In genomic region chr3:47315069-47315647, GRCh38 we compare ENCODE assay signal across 12 cellular contexts. TPM values are rescaled to one million over a fixed set of nuclear protein-coding genes. Genes with fewer than 3 reads are reported as not detected.
DNase-seq lines count a peak whose midpoint lies in the region; ATAC-seq and TF ChIP-seq lines count a peak whose summit lies in the region.
"Had no signal": no experiment of that assay in that cellular context is flagged by ENCODE, and none has a peak within 500 bp of the region (broad histone marks: within the 10 kb centered on the region; RNA-seq: fewer than 3 reads in every experiment).

No MANE protein-coding gene starts in this region.

- H3K4me3 Mint-ChIP-seq in activated T-cell treated with anti-CD3 and anti-CD28 coated beads, Interleukin-2, amount 50 U/mL, for 72 hours: no peak overlapping the region
- no peak overlapping the region for H3K4me3 Mint-ChIP-seq in activated T-cell treated with anti-CD3 and anti-CD28 coated beads, Interleukin-2, amount 50 U/mL, for 4 hours
- no peak overlapping the region for H3K4me3 Mint-ChIP-seq in activated T-helper 17 cell treated with anti-CD3 and anti-CD28 coated beads, Interleukin-2, amount 50 U/mL, for 72 hours
- H3K4me3 Mint-ChIP-seq: activated naive CD4-positive, alpha-beta T cell treated with anti-CD3 and anti-CD28 coated beads, Interleukin-2, amount 10 ng/mL, durations not matched to agents 7 days and 5 days; type B pancreatic cell had no signal

- no peak for TF ChIP-seq CTCF in left ventricle myocardium inferior (IDR thresholded peaks at IDR 0.05; ENCODE audit: borderline replicate concordance)

- H3K4me3 ChIP-seq in left ventricle myocardium inferior: no peak overlapping the region

- intact Hi-C loops in left ventricle myocardium inferior (cut with micrococcal nuclease): no loop called here

- peaks cover 43% of the 10 kb centered on the region for H3K4me1 ChIP-seq in left ventricle myocardium inferior

- no peak for ATAC-seq in activated T-cell treated with anti-CD3 and anti-CD28 coated beads, Interleukin-2, amount 50 U/mL, for 72 hours (replicated peaks in 1 of 2)
- ATAC-seq in activated T-cell treated with anti-CD3 and anti-CD28 coated beads, Interleukin-2, amount 50 U/mL, for 4 hours: no peak
- ATAC-seq in activated T-helper 17 cell treated with anti-CD3 and anti-CD28 coated beads, Interleukin-2, amount 50 U/mL, for 72 hours (replicated peaks): no peak
- ATAC-seq in GM21717 (IDR thresholded peaks at IDR 0.05; ENCODE audit: unreplicated experiment): no peak

- H3K27me3 ChIP-seq in left ventricle myocardium inferior (ENCODE audit: low read depth): no peaks in the 10 kb centered on the region

- no peaks in the 10 kb centered on the region for H3K27me3 Mint-ChIP-seq in activated T-cell treated with anti-CD3 and anti-CD28 coated beads, Interleukin-2, amount 50 U/mL, for 72 hours (ENCODE audit: low read depth)
- no peaks in the 10 kb centered on the region for H3K27me3 Mint-ChIP-seq in activated T-cell treated with anti-CD3 and anti-CD28 coated beads, Interleukin-2, amount 50 U/mL, for 4 hours (ENCODE audit: low read depth)
- no peaks in the 10 kb centered on the region for H3K27me3 Mint-ChIP-seq in activated T-helper 17 cell treated with anti-CD3 and anti-CD28 coated beads, Interleukin-2, amount 50 U/mL, for 72 hours
- H3K27me3 Mint-ChIP-seq: activated naive CD4-positive, alpha-beta T cell treated with anti-CD3 and anti-CD28 coated beads, Interleukin-2, amount 10 ng/mL, durations not matched to agents 7 days and 5 days; type B pancreatic cell had no signal

- peak overlapping the region; percentile 47 for H3K27ac ChIP-seq in left ventricle myocardium inferior (replicated peaks)

- H3K36me3 Mint-ChIP-seq in activated T-cell treated with anti-CD3 and anti-CD28 coated beads, Interleukin-2, amount 50 U/mL, for 72 hours (ENCODE audit: insufficient read depth in 2 of 2): no peaks in the 10 kb centered on the region
- peaks cover 10% of the 10 kb centered on the region for H3K36me3 Mint-ChIP-seq in activated T-cell treated with anti-CD3 and anti-CD28 coated beads, Interleukin-2, amount 50 U/mL, for 4 hours (ENCODE audit: insufficient read depth)
- peaks cover 30% of the 10 kb centered on the region for H3K36me3 Mint-ChIP-seq in activated T-helper 17 cell treated with anti-CD3 and anti-CD28 coated beads, Interleukin-2, amount 50 U/mL, for 72 hours (ENCODE audit: low read depth)

- no peaks in the 10 kb centered on the region for H3K9me3 ChIP-seq in left ventricle myocardium inferior (replicated peaks)

- H3K36me3 ChIP-seq in left ventricle myocardium inferior: peaks cover 6% of the 10 kb centered on the region

- H3K27ac Mint-ChIP-seq in activated T-cell treated with anti-CD3 and anti-CD28 coated beads, Interleukin-2, amount 50 U/mL, for 72 hours: peak overlapping the region; percentile 66
- H3K27ac Mint-ChIP-seq in activated T-helper 17 cell treated with anti-CD3 and anti-CD28 coated beads, Interleukin-2, amount 50 U/mL, for 72 hours: peak overlapping the region; percentile 62
- H3K27ac Mint-ChIP-seq: activated naive CD4-positive, alpha-beta T cell treated with anti-CD3 and anti-CD28 coated beads, Interleukin-2, amount 10 ng/mL, durations not matched to agents 7 days and 5 days; type B pancreatic cell had no signal

- DNase-seq in activated T-cell treated with anti-CD3 and anti-CD28 coated beads, Interleukin-2, amount 50 U/mL, for 72 hours: no peak
- DNase-seq in activated T-cell treated with anti-CD3 and anti-CD28 coated beads, Interleukin-2, amount 50 U/mL, for 4 hours: no peak
- DNase-seq in left ventricle myocardium inferior (peak; percentile 42), superior temporal gyrus (ENCODE audit: extremely low spot score) (peak; percentile 46), AML-193 (lab: John Stamatoyannopoulos, UW) (no peak)
- no peak for DNase-seq in activated CD4-positive, CD25-positive, alpha-beta regulatory T cell (lab: John Stamatoyannopoulos, UW)
- DNase-seq: activated CD4-positive, alpha-beta T cell treated with anti-CD3 and anti-CD28 coated beads, Interleukin-2, amount 50 U/mL, for 48 hours; activated naive CD4-positive, alpha-beta T cell treated with anti-CD3 and anti-CD28 coated beads, Interleukin-2, amount 10 ng/mL, durations not matched to agents 7 days and 5 days; NCI-H1105 treated with DMSO at 0.1 percent for 48 hours had no signal

- H3K9me3 Mint-ChIP-seq in activated T-cell treated with anti-CD3 and anti-CD28 coated beads, Interleukin-2, amount 50 U/mL, for 72 hours: no peaks in the 10 kb centered on the region
- no peaks in the 10 kb centered on the region for H3K9me3 Mint-ChIP-seq in activated T-cell treated with anti-CD3 and anti-CD28 coated beads, Interleukin-2, amount 50 U/mL, for 4 hours
- H3K9me3 Mint-ChIP-seq in activated T-helper 17 cell treated with anti-CD3 and anti-CD28 coated beads, Interleukin-2, amount 50 U/mL, for 72 hours: no peaks in the 10 kb centered on the region
- H3K9me3 Mint-ChIP-seq: activated naive CD4-positive, alpha-beta T cell treated with anti-CD3 and anti-CD28 coated beads, Interleukin-2, amount 10 ng/mL, durations not matched to agents 7 days and 5 days; type B pancreatic cell had no signal

- peaks cover 8% of the 10 kb centered on the region for H3K4me1 Mint-ChIP-seq in activated T-cell treated with anti-CD3 and anti-CD28 coated beads, Interleukin-2, amount 50 U/mL, for 72 hours (ENCODE audit: low read depth)
- peaks cover 5% of the 10 kb centered on the region for H3K4me1 Mint-ChIP-seq in activated T-cell treated with anti-CD3 and anti-CD28 coated beads, Interleukin-2, amount 50 U/mL, for 4 hours (ENCODE audit: low read depth)
- peaks cover 6% of the 10 kb centered on the region for H3K4me1 Mint-ChIP-seq in activated T-helper 17 cell treated with anti-CD3 and anti-CD28 coated beads, Interleukin-2, amount 50 U/mL, for 72 hours
- H3K4me1 Mint-ChIP-seq: activated naive CD4-positive, alpha-beta T cell treated with anti-CD3 and anti-CD28 coated beads, Interleukin-2, amount 10 ng/mL, durations not matched to agents 7 days and 5 days had no signal

RNA-seq across cellular contexts. Expression of gene KLHL18, which starts 32.4 kb away (rescaled TPM):
- 10 to 100 TPM; 22.6 to 29.0 TPM for total RNA-seq in activated T-cell treated with anti-CD3 and anti-CD28 coated beads, Interleukin-2, amount 50 U/mL, for 72 hours
- 10 to 100 TPM; 48.8 to 55.0 (median 52.4) TPM for total RNA-seq in activated T-cell treated with anti-CD3 and anti-CD28 coated beads, Interleukin-2, amount 50 U/mL, for 4 hours
- total RNA-seq in activated T-helper 17 cell treated with anti-CD3 and anti-CD28 coated beads, Interleukin-2, amount 50 U/mL, for 72 hours: 10 to 100 TPM; 19.1 to 54.8 TPM
- total RNA-seq in left ventricle myocardium inferior: 54.7 TPM

RNA-seq across cellular contexts. Expression of gene KIF9, which starts 32.6 kb away (rescaled TPM):
- 1 to 10 TPM; 3.2 to 4.0 TPM for total RNA-seq in activated T-cell treated with anti-CD3 and anti-CD28 coated beads, Interleukin-2, amount 50 U/mL, for 72 hours
- total RNA-seq in activated T-cell treated with anti-CD3 and anti-CD28 coated beads, Interleukin-2, amount 50 U/mL, for 4 hours: 1 to 10 TPM; 3.2 to 4.8 (median 4.1) TPM
- 1 to 10 TPM; 3.0 to 5.6 TPM for total RNA-seq in activated T-helper 17 cell treated with anti-CD3 and anti-CD28 coated beads, Interleukin-2, amount 50 U/mL, for 72 hours
- total RNA-seq in left ventricle myocardium inferior: 13.5 TPM

Comparison
In these comparisons a context has a peak if more than half of its experiments do, and no peak if none do; other contexts are left out.
1. DNase-seq: peak in left ventricle myocardium inferior (single experiment) and superior temporal gyrus (single experiment); none in activated T-cell treated with anti-CD3 and anti-CD28 coated beads, Interleukin-2, amount 50 U/mL, for 72 hours (0 of 2), activated T-cell treated with anti-CD3 and anti-CD28 coated beads, Interleukin-2, amount 50 U/mL, for 4 hours (single experiment), activated CD4-positive, CD25-positive, alpha-beta regulatory T cell (0 of 4) and AML-193 (0 of 2).